In the genomic region with DNA sequence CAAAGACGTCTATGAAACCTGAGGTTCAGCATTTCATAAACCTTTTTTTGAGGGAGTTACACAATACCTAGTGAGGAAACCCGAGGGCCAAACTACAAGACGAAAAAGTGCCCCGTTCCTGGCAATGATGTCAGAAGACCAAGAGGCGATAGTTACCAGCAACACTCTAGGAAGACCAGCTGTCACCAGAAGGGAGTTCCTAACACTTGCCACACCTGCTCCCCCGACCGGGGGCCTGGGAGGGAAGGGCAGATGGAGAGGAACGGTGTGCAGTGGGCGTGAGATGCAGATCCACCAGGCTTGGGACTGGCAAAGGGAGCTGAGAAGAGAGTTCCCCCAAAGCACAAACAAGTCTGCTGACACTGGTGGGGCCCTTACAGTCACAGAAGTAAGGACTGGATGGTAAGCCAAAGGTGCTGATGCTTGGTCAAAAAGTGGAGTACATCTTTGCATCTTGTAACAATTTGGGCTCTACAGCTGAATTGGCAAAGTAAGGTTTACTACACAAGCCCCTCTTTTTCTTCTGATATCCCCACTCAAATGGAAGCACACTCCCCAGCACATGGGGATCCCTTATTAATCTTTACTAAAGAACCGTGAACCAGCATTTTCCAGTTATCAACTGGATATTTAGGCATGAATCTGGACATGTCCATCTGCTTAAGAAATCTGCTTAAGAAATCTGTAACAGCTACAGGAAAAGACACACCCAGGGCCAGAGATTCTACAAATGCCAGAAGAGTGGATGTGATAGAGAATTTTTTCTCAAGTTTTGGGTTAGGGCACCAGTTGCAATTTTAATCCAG, we compare ENCODE assay signal across 8 cellular contexts. TPM values are rescaled to one million over a fixed set of nuclear protein-coding genes. Genes with fewer than 3 reads are reported as not detected.
A peak's percentile ranks its signal among the peaks of the same experiment; 100 is the strongest.
DNase-seq lines count a peak whose midpoint lies in the region; ATAC-seq, FAIRE-seq and TF ChIP-seq lines count a peak whose summit lies in the region.

No MANE protein-coding gene starts in this region.

- H3K27ac Mint-ChIP-seq in H9: peak overlapping the region in 2 of 3 experiments; percentile 48 to 91; a peak in 4 of 7 replicates
- H3K27ac Mint-ChIP-seq in effector memory CD8-positive, alpha-beta T cell: peak overlapping the region; percentile 69 to 73

- H4K8ac ChIP-seq in H9 (replicated peaks; ENCODE audit: insufficient read length, low read depth, low read length) (no peak overlapping the region), neuronal stem cell (ENCODE audit: low read depth, low read length) (no peak overlapping the region)

- no peak overlapping the region for H3K14ac ChIP-seq in H9 (ENCODE audit: insufficient read depth, low read length)
- no peak overlapping the region for H3K14ac ChIP-seq in neuronal stem cell (ENCODE audit: low read length)

- H3K18ac ChIP-seq in H9 (ENCODE audit: insufficient read length, low read depth, low read length): no peak overlapping the region
- peak overlapping the region; percentile 15 for H3K18ac ChIP-seq in neuronal stem cell (ENCODE audit: low read length)

- no peak overlapping the region for H2BK5ac ChIP-seq in H9 (ENCODE audit: insufficient read length, low read length)
- no peak overlapping the region for H2BK5ac ChIP-seq in neuronal stem cell (ENCODE audit: low read length)

- H3K23ac ChIP-seq in H9 (ENCODE audit: insufficient read length, low read depth, low read length) (no peak overlapping the region), neuronal stem cell (ENCODE audit: low read depth, low read length, poor library complexity) (no peak overlapping the region)

- peaks cover 21 to 50% of the 10 kb centered on the region in 2 donors for H3K36me3 ChIP-seq in neuronal stem cell (replicated peaks in 1 of 2; ENCODE audit: control insufficient read depth in 2 of 2, insufficient read depth in 2 of 2, low read length in 2 of 2)

- H3K79me1 ChIP-seq in H9 (ENCODE audit: insufficient read depth, low read depth, low read length, poor library complexity, severe bottlenecking): no peaks in the 10 kb centered on the region
- no peaks in the 10 kb centered on the region for H3K79me1 ChIP-seq in neuronal stem cell (ENCODE audit: low read depth, low read length)

- peaks cover 11 to 31% (median 20%) of the 10 kb centered on the region in 3 experiments for H3K36me3 Mint-ChIP-seq in H9 (ENCODE audit: insufficient read depth in 1 of 3, low read depth in 3 of 3)
- H3K36me3 Mint-ChIP-seq in effector memory CD8-positive, alpha-beta T cell (ENCODE audit: insufficient read depth): peaks cover 63% of the 10 kb centered on the region

- no peak overlapping the region for H2BK20ac ChIP-seq in H9 (ENCODE audit: low read depth, low read length, poor library complexity, severe bottlenecking)

- no peaks in the 10 kb centered on the region; a peak in 1 of 5 replicates for H3K9me3 Mint-ChIP-seq in H9
- no peaks in the 10 kb centered on the region for H3K9me3 Mint-ChIP-seq in effector memory CD8-positive, alpha-beta T cell

- H3K4me1 ChIP-seq in H9 (ENCODE audit: insufficient read depth, low read length): peaks cover 6% of the 10 kb centered on the region; the same call in 1 of the 2 replicates
- H3K4me1 ChIP-seq in neuronal stem cell (ENCODE audit: control insufficient read depth in 2 of 2, insufficient read depth in 1 of 2, low read depth in 1 of 2, low read length in 2 of 2): peaks cover 5 to 8% of the 10 kb centered on the region in 2 donors

- peaks cover 4% of the 10 kb centered on the region; the same call in 1 of the 2 replicates for H3K27me3 Mint-ChIP-seq in H9 (ENCODE audit: low read depth)
- no peaks in the 10 kb centered on the region for H3K27me3 Mint-ChIP-seq in effector memory CD8-positive, alpha-beta T cell

- H3K23me2 ChIP-seq in H9 (ENCODE audit: insufficient read length, low read depth, low read length, poor library complexity, severe bottlenecking): no peaks in the 10 kb centered on the region

- H4K91ac ChIP-seq in H9 (ENCODE audit: insufficient read length, low read depth, low read length): no peak overlapping the region
- no peak overlapping the region for H4K91ac ChIP-seq in neuronal stem cell (ENCODE audit: low read depth, low read length, poor library complexity)

- no peak overlapping the region for H3T11ph ChIP-seq in H9 (ENCODE audit: low read length)

- H3K9me3 ChIP-seq in H9 (ENCODE audit: control insufficient read depth, low read depth, low read length) (no peaks in the 10 kb centered on the region), neuronal stem cell (replicated peaks in 1 of 2; ENCODE audit: control insufficient read depth in 2 of 2, insufficient read depth in 1 of 2, low read depth in 1 of 2, low read length in 2 of 2) (no peaks in the 10 kb centered on the region)

- H3K4me2 ChIP-seq in H9 (ENCODE audit: insufficient read depth, insufficient read length, low read length) (no peak overlapping the region), neuronal stem cell (ENCODE audit: insufficient read depth, low read length, poor library complexity, severe bottlenecking) (no peak overlapping the region)

- H2BK120ac ChIP-seq in H9 (ENCODE audit: low read depth, low read length, poor library complexity, severe bottlenecking): no peak overlapping the region
- H2BK120ac ChIP-seq in neuronal stem cell (ENCODE audit: low read depth, low read length): no peak overlapping the region

- H2AFZ ChIP-seq in H9 (ENCODE audit: low read length) (no peak overlapping the region), neuronal stem cell (ENCODE audit: low read length) (no peak overlapping the region)

- H3K56ac ChIP-seq in H9 (ENCODE audit: insufficient read length, low read depth, low read length): no peak overlapping the region

- DNase-seq in H9 (peak; percentile 55), NCI-H82 (lab: John Stamatoyannopoulos, UW) (peak; percentile 89), neuronal stem cell (ENCODE audit: low spot score) (no peak), GOT3 (lab: John Stamatoyannopoulos, UW) (no peak), HTR-8/SVneo (ENCODE audit: insufficient read length, low spot score) (no peak)
- DNase-seq in effector memory CD8-positive, alpha-beta T cell: no peak
- no peak for DNase-seq in activated CD4-positive, alpha-beta T cell treated with anti-CD3 and anti-CD28 coated beads, Interleukin-2, amount 50 U/mL, for 1 hour

- ATAC-seq in effector memory CD8-positive, alpha-beta T cell (replicated peaks): peak; percentile 21
- ATAC-seq in HG03342 (IDR thresholded peaks at IDR 0.05; ENCODE audit: unreplicated experiment): no peak

- H3K79me2 ChIP-seq in H9 (ENCODE audit: insufficient read depth, low read length): no peaks in the 10 kb centered on the region

- H3K4me3 ChIP-seq in neuronal stem cell (ENCODE audit: low read length in 2 of 2): peak overlapping the region in 1 of 2 donors; percentile 57

- peaks cover 5% of the 10 kb centered on the region for H4K20me1 ChIP-seq in H9 (ENCODE audit: control insufficient read depth, insufficient read depth, insufficient read length)

- FAIRE-seq in HTR-8/SVneo (lab: Jason Lieb, UNC): no peak

- H3K4ac ChIP-seq in H9 (ENCODE audit: low read depth, low read length) (no peak overlapping the region), neuronal stem cell (ENCODE audit: low read length) (no peak overlapping the region)

- no peak overlapping the region for H4K5ac ChIP-seq in H9 (ENCODE audit: insufficient read length, low read depth, low read length)

- no CpG with 5 or more reads among the region's 10 CpGs for WGBS in H9 (ENCODE audit: extremely low coverage, insufficient read length, low lambda C conversion rate)
- no CpG with 5 or more reads among the region's 10 CpGs for WGBS in neuronal stem cell (ENCODE audit: extremely low coverage in 2 of 2, insufficient read length in 2 of 2, insufficient replicate concordance in 1 of 2), 2 donors

- H3K27me3 ChIP-seq in H9 (ENCODE audit: insufficient read depth, low read length) (no peaks in the 10 kb centered on the region), neuronal stem cell (ENCODE audit: control insufficient read depth in 3 of 3, insufficient read depth in 3 of 3, low read depth in 1 of 3, low read length in 3 of 3) (no peaks in the 10 kb centered on the region)

- no peak for TF ChIP-seq CTCF in H9 (conservative IDR thresholded peaks at IDR 0.05)

- no peak overlapping the region for H2AK5ac ChIP-seq in H9 (ENCODE audit: insufficient read length, low read length)
- no peak overlapping the region for H2AK5ac ChIP-seq in neuronal stem cell (ENCODE audit: low read depth, low read length)

- H3K4me1 Mint-ChIP-seq in H9: peaks cover 33 to 36% of the 10 kb centered on the region in 2 experiments
- peaks cover 31 to 37% of the 10 kb centered on the region in 2 donors for H3K4me1 Mint-ChIP-seq in effector memory CD8-positive, alpha-beta T cell (ENCODE audit: low read depth in 2 of 2)

- no peak overlapping the region for H3K9ac ChIP-seq in H9 (ENCODE audit: extremely low read depth, insufficient read length, low read length)
- no peak overlapping the region for H3K9ac ChIP-seq in neuronal stem cell (ENCODE audit: low read depth, low read length, poor library complexity)

- no peak overlapping the region for H3K4me3 Mint-ChIP-seq in H9
- H3K4me3 Mint-ChIP-seq in effector memory CD8-positive, alpha-beta T cell: peak overlapping the region in 1 of 2 donors; percentile 7

- no peak overlapping the region for H3K27ac ChIP-seq in H9 (ENCODE audit: insufficient read length, low read depth, low read length)
- no peak overlapping the region for H3K27ac ChIP-seq in neuronal stem cell (replicated peaks; ENCODE audit: low read length)

- H2BK12ac ChIP-seq in H9 (ENCODE audit: insufficient read length, low read depth, low read length) (no peak overlapping the region), neuronal stem cell (ENCODE audit: low read length) (no peak overlapping the region)

- H2BK15ac ChIP-seq in H9 (ENCODE audit: low read depth, low read length): no peak overlapping the region
- no peak overlapping the region for H2BK15ac ChIP-seq in neuronal stem cell (ENCODE audit: low read length)

RNA-seq across cellular contexts. Expression of gene PANK2, which starts 38.5 kb away (rescaled TPM):
- total RNA-seq in H9 (2021): 61.0 and 65.4 TPM in 2 replicates
- 22.5 TPM for polyA plus RNA-seq in neuronal stem cell (2013, experiment 1 of 2)
- 21.1 TPM for polyA plus RNA-seq in neuronal stem cell (2013, experiment 2 of 2)

Comparison
In these comparisons a context has a peak if more than half of its experiments do, and no peak if none do; other contexts are left out.
1. DNase-seq: peak in H9 (single experiment) and NCI-H82 (single experiment); none in effector memory CD8-positive, alpha-beta T cell (0 of 3), neuronal stem cell (single experiment), GOT3 (single experiment), HTR-8/SVneo (single experiment) and activated CD4-positive, alpha-beta T cell treated with anti-CD3 and anti-CD28 coated beads, Interleukin-2, amount 50 U/mL, for 1 hour (single experiment).